In the genomic region with DNA sequence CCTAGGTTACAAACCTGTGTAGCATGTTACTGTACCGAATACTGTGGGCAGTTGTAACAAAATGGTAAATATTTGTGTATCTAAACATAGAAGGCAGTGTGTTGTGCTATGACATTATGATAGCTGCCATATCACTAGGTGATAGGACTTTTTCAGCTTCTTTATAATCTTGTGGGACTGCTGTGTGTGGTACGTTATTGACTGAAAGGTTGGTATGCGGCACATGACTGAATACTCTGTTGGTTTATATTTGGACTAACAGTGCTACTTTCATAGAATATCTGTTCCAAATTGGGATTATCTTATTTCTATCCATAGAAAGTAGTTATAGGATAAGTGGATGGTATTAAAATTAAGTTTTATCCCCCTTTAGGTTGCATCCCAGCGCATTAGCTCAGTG, we compare ENCODE assay signal across 17 cellular contexts.
A peak's percentile ranks its signal among the peaks of the same experiment; 100 is the strongest.
DNase-seq lines count a peak whose midpoint lies in the region; ATAC-seq and TF ChIP-seq lines count a peak whose summit lies in the region.
"Had no signal": no experiment of that assay in that cellular context is flagged by ENCODE, and none has a peak within 500 bp of the region (broad histone marks: within the 10 kb centered on the region; RNA-seq: fewer than 3 reads in every experiment).

No MANE protein-coding gene starts in this region.

- H3K9ac ChIP-seq in H9 (ENCODE audit: extremely low read depth, insufficient read length, low read length): no peak overlapping the region

- TF ChIP-seq CTCF in H9 (conservative IDR thresholded peaks at IDR 0.05) (no peak), A673 (conservative IDR thresholded peaks at IDR 0.05; ENCODE audit: low read depth, low read length) (no peak)

- H4K91ac ChIP-seq in H9 (ENCODE audit: insufficient read length, low read depth, low read length): no peak overlapping the region

- peaks cover 7% of the 10 kb centered on the region; the same call in 1 of the 2 replicates for H3K79me2 ChIP-seq in H9 (ENCODE audit: insufficient read depth, low read length)

- H3K4me1 ChIP-seq in right cardiac atrium (ENCODE audit: control insufficient read depth, insufficient read depth, low read length) (peaks cover 3% of the 10 kb centered on the region), H9 (ENCODE audit: insufficient read depth, low read length) (peaks cover 4% of the 10 kb centered on the region; the same call in 1 of the 2 replicates), A673 (ENCODE audit: insufficient read depth, low read length, poor library complexity, severe bottlenecking) (no peaks in the 10 kb centered on the region)
- H3K4me1 ChIP-seq: A549 had no signal

- intact Hi-C loops in Right ventricle myocardium superior (cut with DNase I): no loop called here
- intact Hi-C loops in right cardiac atrium (cut with DNase I): no loop called here
- intact Hi-C loops in A673 (cut with micrococcal nuclease; ENCODE audit: unreplicated experiment): no loop called here

- H2BK5ac ChIP-seq in H9 (ENCODE audit: insufficient read length, low read length): no peak overlapping the region

- CTCF ChIA-PET in A673 (lab: Charles Lee): no interaction called here

- H3K14ac ChIP-seq in H9 (ENCODE audit: insufficient read depth, low read length): no peak overlapping the region

- WGBS in right cardiac atrium: 75% methylated on average over 4 of the region's 4 CpGs
- WGBS in H9 (ENCODE audit: extremely low coverage, insufficient read length, low lambda C conversion rate): no CpG with 5 or more reads among the region's 4 CpGs

- H3K23ac ChIP-seq in H9 (ENCODE audit: insufficient read length, low read depth, low read length): no peak overlapping the region

- no peak for DNase-seq in Right ventricle myocardium superior
- no peak for DNase-seq in right cardiac atrium
- no peak for DNase-seq in H9
- DNase-seq in left lobe of liver (ENCODE audit: low spot score): no peak
- no peak for DNase-seq in NCI-H1048 (lab: John Stamatoyannopoulos, UW)
- DNase-seq in dermis blood vessel endothelial cell: no peak
- no peak for DNase-seq in A673 (ENCODE audit: low spot score)
- DNase-seq: 8988T; C1 segment of cervical spinal cord; Calu3; CD4-positive, alpha-beta memory T cell; COR-L47; DMS53; DMS79 treated with DMSO at 0.1 percent for 48 hours; H7 had no signal

- no peak overlapping the region for H4K8ac ChIP-seq in H9 (replicated peaks; ENCODE audit: insufficient read length, low read depth, low read length)

- H3K9me3 ChIP-seq in right cardiac atrium (ENCODE audit: control insufficient read depth, low read length): no peaks in the 10 kb centered on the region
- no peaks in the 10 kb centered on the region for H3K9me3 ChIP-seq in H9 (ENCODE audit: control insufficient read depth, low read depth, low read length)
- no peaks in the 10 kb centered on the region for H3K9me3 ChIP-seq in A673 (ENCODE audit: low read depth, low read length, poor library complexity, severe bottlenecking)
- H3K9me3 ChIP-seq: A549 had no signal

- no peak overlapping the region for H3K4me2 ChIP-seq in H9 (ENCODE audit: insufficient read depth, insufficient read length, low read length)
- H3K4me2 ChIP-seq: A549 had no signal

- H3K36me3 Mint-ChIP-seq in H9 (ENCODE audit: insufficient read depth in 1 of 3, low read depth in 3 of 3): peaks cover 0 to 19% (median 3%) of the 10 kb centered on the region in 3 experiments; a peak in 3 of 7 replicates
- H3K36me3 Mint-ChIP-seq: CD4-positive, alpha-beta memory T cell had no signal

- no peaks in the 10 kb centered on the region for H3K23me2 ChIP-seq in H9 (ENCODE audit: insufficient read length, low read depth, low read length, poor library complexity, severe bottlenecking)

- H3K9me3 Mint-ChIP-seq in H9: no peaks in the 10 kb centered on the region
- H3K9me3 Mint-ChIP-seq: CD4-positive, alpha-beta memory T cell had no signal

- H2BK15ac ChIP-seq in H9 (ENCODE audit: low read depth, low read length): no peak overlapping the region

- H2AK5ac ChIP-seq in H9 (ENCODE audit: insufficient read length, low read length): no peak overlapping the region

- H3K27me3 ChIP-seq in right cardiac atrium (ENCODE audit: control insufficient read depth, insufficient read depth) (no peaks in the 10 kb centered on the region), H9 (ENCODE audit: insufficient read depth, low read length) (no peaks in the 10 kb centered on the region), A673 (replicated peaks; ENCODE audit: insufficient read depth, low read depth, low read length, poor library complexity) (no peaks in the 10 kb centered on the region)

- BruUV-seq in A673 (replicated peaks; lab: Mats Ljungman, UMichigan): no TSS peak

- no peak overlapping the region for H4K5ac ChIP-seq in H9 (ENCODE audit: insufficient read length, low read depth, low read length)

- H3K4me1 Mint-ChIP-seq in H9: peaks cover 15% of the 10 kb centered on the region in 2 experiments

- no peak overlapping the region for H3K56ac ChIP-seq in H9 (ENCODE audit: insufficient read length, low read depth, low read length)

- H2BK12ac ChIP-seq in H9 (ENCODE audit: insufficient read length, low read depth, low read length): no peak overlapping the region

- no peak overlapping the region for H2AFZ ChIP-seq in H9 (ENCODE audit: low read length)

- H2BK20ac ChIP-seq in H9 (ENCODE audit: low read depth, low read length, poor library complexity, severe bottlenecking): no peak overlapping the region

- H3K36me3 ChIP-seq in A673 (ENCODE audit: insufficient read depth, low read length, poor library complexity, severe bottlenecking): no peaks in the 10 kb centered on the region

- H3T11ph ChIP-seq in H9 (ENCODE audit: low read length): no peak overlapping the region

- H3K79me1 ChIP-seq in H9 (ENCODE audit: insufficient read depth, low read depth, low read length, poor library complexity, severe bottlenecking): no peaks in the 10 kb centered on the region

- no peak overlapping the region for H3K4ac ChIP-seq in H9 (ENCODE audit: low read depth, low read length)

- no peak overlapping the region for H3K4me3 ChIP-seq in right cardiac atrium (ENCODE audit: low read length)
- H3K4me3 ChIP-seq in A673 (ENCODE audit: low read depth, low read length, poor library complexity, severe bottlenecking): no peak overlapping the region
- H3K4me3 ChIP-seq: A549 had no signal

- POLR2A ChIA-PET in A673 (lab: Charles Lee; ENCODE audit: low non-redundant PET): no interaction called here

- H3K27ac ChIP-seq in right cardiac atrium (ENCODE audit: low read length) (no peak overlapping the region), H9 (ENCODE audit: insufficient read length, low read depth, low read length) (no peak overlapping the region), A673 (ENCODE audit: low read depth, low read length, poor library complexity, severe bottlenecking) (no peak overlapping the region)
- H3K27ac ChIP-seq: A549 had no signal

- H4K20me1 ChIP-seq in H9 (ENCODE audit: control insufficient read depth, insufficient read depth, insufficient read length): no peaks in the 10 kb centered on the region

- no peak overlapping the region for H2BK120ac ChIP-seq in H9 (ENCODE audit: low read depth, low read length, poor library complexity, severe bottlenecking)

- ATAC-seq in Right ventricle myocardium superior (ENCODE audit: poor library complexity) (peak; percentile 59), right cardiac atrium (no peak), left lobe of liver (peak; percentile 14)
- ATAC-seq: A549, HCT116 had no signal

- H3K18ac ChIP-seq in H9 (ENCODE audit: insufficient read length, low read depth, low read length): no peak overlapping the region

- H3K4me3 Mint-ChIP-seq in H9: no peak overlapping the region
- H3K4me3 Mint-ChIP-seq: CD4-positive, alpha-beta memory T cell had no signal

- no peaks in the 10 kb centered on the region for H3K27me3 Mint-ChIP-seq in H9 (ENCODE audit: low read depth)
- H3K27me3 Mint-ChIP-seq: CD4-positive, alpha-beta memory T cell had no signal

- H3K27ac Mint-ChIP-seq in H9: peak overlapping the region in 2 of 3 experiments; percentile 3 to 56; a peak in 3 of 7 replicates
- H3K27ac Mint-ChIP-seq: CD4-positive, alpha-beta memory T cell had no signal

Comparison
In these comparisons a context has a peak if more than half of its experiments do, and no peak if none do; other contexts are left out.
1. ATAC-seq: peak in Right ventricle myocardium superior (single experiment) and left lobe of liver (single experiment); none in right cardiac atrium (0 of 2).